Comparison of ENCODE assay signal across 26 cellular contexts in the genomic region with DNA sequence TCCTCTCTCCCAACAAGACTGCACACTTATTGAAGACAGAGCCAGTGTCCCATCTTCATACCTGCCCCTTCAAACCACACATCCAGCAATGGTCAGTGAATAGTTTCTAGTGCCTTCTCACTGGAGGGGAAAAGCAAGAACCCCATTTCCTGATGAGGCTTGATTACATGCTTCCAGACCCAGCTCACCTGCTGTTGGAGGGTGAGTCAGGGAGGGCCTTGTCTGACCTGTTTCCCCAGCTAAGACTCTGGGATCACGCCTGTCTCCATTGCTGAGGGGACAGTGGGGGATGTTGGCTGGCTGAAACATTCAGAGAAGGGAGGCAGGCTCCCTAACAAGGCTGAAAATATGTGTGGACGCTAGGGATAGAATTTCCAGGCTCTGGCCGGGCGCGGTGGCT. TPM values are rescaled to one million over a fixed set of nuclear protein-coding genes. Genes with fewer than 3 reads are reported as not detected.
DNase-seq lines count a peak whose midpoint lies in the region; ATAC-seq, FAIRE-seq and TF ChIP-seq lines count a peak whose summit lies in the region.
"Had no signal": no experiment of that assay in that cellular context is flagged by ENCODE, and none has a peak within 500 bp of the region (broad histone marks: within the 10 kb centered on the region; RNA-seq: fewer than 3 reads in every experiment).

No MANE protein-coding gene starts in this region.

- peak; percentile 90 for ATAC-seq in esophagus mucosa
- ATAC-seq: GM23338 had no signal

- H3K36me3 ChIP-seq in bronchial epithelial cell (ENCODE audit: control insufficient read depth, insufficient read depth, low read length) (no peaks in the 10 kb centered on the region), neuronal stem cell (replicated peaks in 1 of 2; ENCODE audit: control insufficient read depth in 2 of 2, insufficient read depth in 2 of 2, low read length in 2 of 2) (no peaks in the 10 kb centered on the region)

- no peaks in the 10 kb centered on the region for H3K27me3 ChIP-seq in bronchial epithelial cell (ENCODE audit: control insufficient read depth, insufficient read depth, low read length)
- H3K27me3 ChIP-seq in neuronal stem cell (ENCODE audit: control insufficient read depth in 3 of 3, insufficient read depth in 3 of 3, low read depth in 1 of 3, low read length in 3 of 3): peaks cover 0 to 14% (median 2%) of the 10 kb centered on the region in 3 experiments

- no peak overlapping the region for H3K9ac ChIP-seq in neuronal stem cell (ENCODE audit: low read depth, low read length, poor library complexity)

- no peak overlapping the region for H3K14ac ChIP-seq in neuronal stem cell (ENCODE audit: low read length)

- no peak overlapping the region for H2BK12ac ChIP-seq in neuronal stem cell (ENCODE audit: low read length)

- H2AK5ac ChIP-seq in neuronal stem cell (ENCODE audit: low read depth, low read length): no peak overlapping the region

- no CpG with 5 or more reads among the region's 5 CpGs for WGBS in neuronal stem cell (ENCODE audit: extremely low coverage in 2 of 2, insufficient read length in 2 of 2, insufficient replicate concordance in 1 of 2), 2 donors

- H3K4me3 ChIP-seq in bronchial epithelial cell (ENCODE audit: low read depth, low read length): no peak overlapping the region
- no peak overlapping the region for H3K4me3 ChIP-seq in neuronal stem cell (ENCODE audit: low read length in 2 of 2)
- H3K4me3 ChIP-seq: GM23338 had no signal

- H3K4me1 ChIP-seq in neuronal stem cell (ENCODE audit: control insufficient read depth in 2 of 2, insufficient read depth in 1 of 2, low read depth in 1 of 2, low read length in 2 of 2): no peaks in the 10 kb centered on the region

- no peak overlapping the region for H2AFZ ChIP-seq in neuronal stem cell (ENCODE audit: low read length)
- H2AFZ ChIP-seq: GM23338 had no signal

- H4K91ac ChIP-seq in neuronal stem cell (ENCODE audit: low read depth, low read length, poor library complexity): no peak overlapping the region

- no peak overlapping the region for H2BK5ac ChIP-seq in neuronal stem cell (ENCODE audit: low read length)

- H3K79me1 ChIP-seq in neuronal stem cell (ENCODE audit: low read depth, low read length): no peaks in the 10 kb centered on the region

- H3K4ac ChIP-seq in neuronal stem cell (ENCODE audit: low read length): no peak overlapping the region

- TF ChIP-seq CTCF in bronchial epithelial cell (IDR thresholded peaks at IDR 0.05; ENCODE audit: insufficient read depth, low read length, severe bottlenecking): no peak

- DNase-seq in HPDE6-E6E7 (ENCODE audit: extremely low spot score) (peak; percentile 72), bronchial epithelial cell (ENCODE audit: low read depth) (peak; percentile 87), renal cortical epithelial cell (ENCODE audit: low read depth) (peak; percentile 20), cerebellar nuclear complex (lab: John Stamatoyannopoulos, UW) (no peak), neuronal stem cell (ENCODE audit: low spot score) (no peak)
- no peak for DNase-seq in stimulated activated CD4-positive, alpha-beta T cell treated with anti-CD3 and anti-CD28 coated beads, Interleukin-4, amount 100 ng/mL, for 24 hours
- DNase-seq: CD4-positive, CD25-positive, alpha-beta regulatory T cell; COR-L47; HCEC 1CT; KG1; NCI-H1105; NCI-H146; NCI-H2029; NCI-H2171; NCI-H524 treated with DMSO at 0.1 percent for 48 hours; NCI-H82; Right ventricle myocardium superior had no signal

- H2BK120ac ChIP-seq in neuronal stem cell (ENCODE audit: low read depth, low read length): no peak overlapping the region

- H3K27ac ChIP-seq in neuronal stem cell (replicated peaks; ENCODE audit: low read length): no peak overlapping the region

- H2BK15ac ChIP-seq in neuronal stem cell (ENCODE audit: low read length): no peak overlapping the region

- no peak overlapping the region for H3K23ac ChIP-seq in neuronal stem cell (ENCODE audit: low read depth, low read length, poor library complexity)

- H3K9me3 ChIP-seq in neuronal stem cell (replicated peaks in 1 of 2; ENCODE audit: control insufficient read depth in 2 of 2, insufficient read depth in 1 of 2, low read depth in 1 of 2, low read length in 2 of 2): no peaks in the 10 kb centered on the region

- H3K4me2 ChIP-seq in neuronal stem cell (ENCODE audit: insufficient read depth, low read length, poor library complexity, severe bottlenecking): no peak overlapping the region
- H3K4me2 ChIP-seq: GM23338 had no signal

- H4K8ac ChIP-seq in neuronal stem cell (ENCODE audit: low read depth, low read length): no peak overlapping the region

- no peak overlapping the region for H3K18ac ChIP-seq in neuronal stem cell (ENCODE audit: low read length)

- FAIRE-seq in bronchial epithelial cell (lab: Jason Lieb, UNC): no peak
- FAIRE-seq: G401.6, GM12892, HTR-8/SVneo, RCC 7860 had no signal

RNA-seq across cellular contexts. Expression of gene ZDHHC13, which starts 27.5 kb away (rescaled TPM):
- 21.6 and 34.4 TPM in 2 replicates for total RNA-seq in bronchial epithelial cell
- 36.5 TPM for total RNA-seq in esophagus mucosa
- 28.5 and 63.6 TPM in 2 replicates for total RNA-seq in renal cortical epithelial cell
- 10.5 TPM for polyA plus RNA-seq in neuronal stem cell (2013, experiment 1 of 2)
- 10.3 TPM for polyA plus RNA-seq in neuronal stem cell (2013, experiment 2 of 2)

RNA-seq across cellular contexts. Expression of gene MRGPRX2, which starts 28.9 kb away (rescaled TPM):
- total RNA-seq in bronchial epithelial cell (not detected in 2 replicates), esophagus mucosa (not detected), renal cortical epithelial cell (not detected in 2 replicates)
- polyA plus RNA-seq in neuronal stem cell (2013, experiment 1 of 2): not detected
- not detected for polyA plus RNA-seq in neuronal stem cell (2013, experiment 2 of 2)
- total RNA-seq: CD4-positive, CD25-positive, alpha-beta regulatory T cell; Daoy; GM23338; Right ventricle myocardium superior; SK-MEL-5 had no signal
- polyA plus RNA-seq: BJ; CD4-positive, CD25-positive, alpha-beta regulatory T cell; GM23338 had no signal

Comparison
In these comparisons a context has a peak if more than half of its experiments do, and no peak if none do; other contexts are left out.
1. DNase-seq: peak in HPDE6-E6E7 (single experiment), bronchial epithelial cell (single experiment) and renal cortical epithelial cell (single experiment); none in stimulated activated CD4-positive, alpha-beta T cell treated with anti-CD3 and anti-CD28 coated beads, Interleukin-4, amount 100 ng/mL, for 24 hours (single experiment), cerebellar nuclear complex (0 of 2) and neuronal stem cell (single experiment).